33 cellular contexts compared by ENCODE assay signal in genomic region chr1:38530957-38531356, GRCh38.
"Had no signal": no experiment of that assay in that cellular context is flagged by ENCODE, and none has a peak within 500 bp of the region (broad histone marks: within the 10 kb centered on the region; RNA-seq: fewer than 3 reads in every experiment).

No MANE protein-coding gene starts in this region.

- H3K4me1 ChIP-seq: adrenal gland, ascending aorta, body of pancreas, breast epithelium had no signal

- ATAC-seq: activated naive CD4-positive, alpha-beta T cell treated with anti-CD3 and anti-CD28 coated beads, Interleukin-2, amount 50 U/mL, for 72 hours; activated naive CD8-positive, alpha-beta T cell treated with anti-CD3 and anti-CD28 coated beads, Interleukin-2, amount 50 U/mL, for 24 hours; activated T-cell treated with anti-CD3 and anti-CD28 coated beads, Interleukin-2, amount 50 U/mL, for 4 hours; activated T-cell treated with anti-CD3 and anti-CD28 coated beads, Interleukin-2, amount 50 U/mL, for 72 hours; activated T-helper 17 cell treated with anti-CD3 and anti-CD28 coated beads, Interleukin-2, amount 50 U/mL, for 72 hours; body of pancreas had no signal

- H3K36me3 ChIP-seq: adrenal gland, ascending aorta, brain microvascular endothelial cell, breast epithelium, cardiac muscle cell had no signal

- DNase-seq: activated effector memory CD4-positive, alpha-beta T cell treated with anti-CD3 and anti-CD28 coated beads, Interleukin-2, amount 50 U/mL, for 16 hours; activated effector memory CD4-positive, alpha-beta T cell treated with Interleukin-2 at 50 U/mL for 16 hours; activated gamma-delta T cell; activated gamma-delta T cell treated with Interleukin-2 at 50 U/mL for 16 hours; activated naive CD4-positive, alpha-beta T cell; activated naive CD4-positive, alpha-beta T cell treated with anti-CD3 and anti-CD28 coated beads for 36 hours; activated naive CD4-positive, alpha-beta T cell treated with anti-CD3 and anti-CD28 coated beads, Interleukin-2, amount 10 ng/mL, durations not matched to agents 7 days and 5 days; activated naive CD4-positive, alpha-beta T cell treated with anti-CD3 and anti-CD28 coated beads, Interleukin-2, amount 50 U/mL, for 16 hours; activated naive CD4-positive, alpha-beta T cell treated with Interleukin-2 at 50 U/mL for 16 hours; activated naive CD8-positive, alpha-beta T cell treated with anti-CD3 and anti-CD28 coated beads for 36 hours; activated naive CD8-positive, alpha-beta T cell treated with anti-CD3 and anti-CD28 coated beads, Interleukin-2, amount 10 ng/mL, durations not matched to agents 7 days and 5 days; activated naive CD8-positive, alpha-beta T cell treated with anti-CD3 and anti-CD28 coated beads, Interleukin-2, amount 50 U/mL, for 24 hours; activated T-cell treated with anti-CD3 and anti-CD28 coated beads, Interleukin-2, amount 50 U/mL, for 24 hours; activated T-cell treated with anti-CD3 and anti-CD28 coated beads, Interleukin-2, amount 50 U/mL, for 4 hours; activated T-cell treated with anti-CD3 and anti-CD28 coated beads, Interleukin-2, amount 50 U/mL, for 48 hours; activated T-cell treated with anti-CD3 and anti-CD28 coated beads, Interleukin-2, amount 50 U/mL, for 72 hours; adrenal gland; amniotic stem cell; amygdala; anterior cingulate cortex; aorta; body of pancreas; brain microvascular endothelial cell; caudate nucleus; central memory CD4-positive, alpha-beta T cell; cerebellar nuclear complex had no signal

- H3K27me3 ChIP-seq: adrenal gland, ascending aorta, body of pancreas, brain microvascular endothelial cell, breast epithelium, cardiac muscle cell had no signal

- H3K27ac ChIP-seq: adrenal gland, ascending aorta, body of pancreas, brain microvascular endothelial cell, breast epithelium, cardiac muscle cell had no signal

- H3K4me3 ChIP-seq: adrenal gland, ascending aorta, body of pancreas, breast epithelium, cardiac muscle cell had no signal

- H3K9me3 ChIP-seq: adrenal gland, ascending aorta, body of pancreas, breast epithelium had no signal

- FAIRE-seq: astrocyte, bronchial epithelial cell had no signal
